In genomic region chr16:25060920-25061319, GRCh38 we compare ENCODE assay signal across 14 cellular contexts. TPM values are rescaled to one million over a fixed set of nuclear protein-coding genes. Genes with fewer than 3 reads are reported as not detected.
DNase-seq lines count a peak whose midpoint lies in the region; ATAC-seq, FAIRE-seq and TF ChIP-seq lines count a peak whose summit lies in the region.
"Had no signal": no experiment of that assay in that cellular context is flagged by ENCODE, and none has a peak within 500 bp of the region (broad histone marks: within the 10 kb centered on the region; RNA-seq: fewer than 3 reads in every experiment).

No MANE protein-coding gene starts in this region.

- FAIRE-seq in GM19239 (lab: Jason Lieb, UNC), result no peak

- TF ChIP-seq CTCF in MM.1S (IDR thresholded peaks at IDR 0.05; ENCODE audit: low read length), result no peak

- H3K4me1 Mint-ChIP-seq in activated T-cell treated with anti-CD3 and anti-CD28 coated beads, Interleukin-2, amount 50 U/mL, for 4 hours (ENCODE audit: low read depth), result peaks cover 46% of the 10 kb centered on the region
- peaks cover 38% of the 10 kb centered on the region for H3K4me1 Mint-ChIP-seq in activated naive CD8-positive, alpha-beta T cell treated with anti-CD3 and anti-CD28 coated beads, Interleukin-2, amount 10 ng/mL, durations not matched to agents 7 days and 5 days
- H3K4me1 Mint-ChIP-seq in stimulated activated effector memory CD8-positive, alpha-beta T cell treated with anti-CD3 and anti-CD28 coated beads, Interleukin-12 subunit alpha, Interleukin-12 subunit beta, amount 100 ng/mL, for 72 hours, result peaks cover 38% of the 10 kb centered on the region

- H3K4me1 ChIP-seq in MM.1S (ENCODE audit: low read length), result no peaks in the 10 kb centered on the region

- H3K9me3 Mint-ChIP-seq in activated T-cell treated with anti-CD3 and anti-CD28 coated beads, Interleukin-2, amount 50 U/mL, for 4 hours, result no peaks in the 10 kb centered on the region
- H3K9me3 Mint-ChIP-seq in activated naive CD8-positive, alpha-beta T cell treated with anti-CD3 and anti-CD28 coated beads, Interleukin-2, amount 10 ng/mL, durations not matched to agents 7 days and 5 days, result no peaks in the 10 kb centered on the region
- no peaks in the 10 kb centered on the region for H3K9me3 Mint-ChIP-seq in stimulated activated effector memory CD8-positive, alpha-beta T cell treated with anti-CD3 and anti-CD28 coated beads, Interleukin-12 subunit alpha, Interleukin-12 subunit beta, amount 100 ng/mL, for 72 hours
- H3K9me3 Mint-ChIP-seq: HFFc6, nephron had no signal

- H3K36me3 ChIP-seq in MM.1S (replicated peaks; ENCODE audit: insufficient read depth, low read length), result no peaks in the 10 kb centered on the region

- POLR2A ChIA-PET in activated naive CD8-positive, alpha-beta T cell treated with anti-CD3 and anti-CD28 coated beads, Interleukin-2, amount 10 ng/mL, durations not matched to agents 7 days and 5 days (lab: Charles Lee), result interaction anchor here (0.6 to 9.2 kb wide), 12 partner anchors 9 to 1579 kb away, joined by 3 to 179 read pairs (median 6); partner anchors contain the start of genes ARHGAP17 and LCMT1

- no peaks in the 10 kb centered on the region for H3K79me2 ChIP-seq in MM.1S (ENCODE audit: low read length)

- H3K27me3 ChIP-seq in MM.1S (replicated peaks; ENCODE audit: insufficient read depth, low read length), result 0 out of 2 replicates have a peak, but pooled peaks cover 8% of the 10 kb centered on the region

- no peaks in the 10 kb centered on the region for H3K9me2 ChIP-seq in MM.1S (replicated peaks; ENCODE audit: insufficient read depth, low read length)

- H3K27ac ChIP-seq in MM.1S (ENCODE audit: low read length), result no peak overlapping the region

- H3K27me3 Mint-ChIP-seq in activated T-cell treated with anti-CD3 and anti-CD28 coated beads, Interleukin-2, amount 50 U/mL, for 4 hours (ENCODE audit: low read depth), result no peaks in the 10 kb centered on the region
- no peaks in the 10 kb centered on the region for H3K27me3 Mint-ChIP-seq in activated naive CD8-positive, alpha-beta T cell treated with anti-CD3 and anti-CD28 coated beads, Interleukin-2, amount 10 ng/mL, durations not matched to agents 7 days and 5 days

- H3K27ac Mint-ChIP-seq in activated naive CD8-positive, alpha-beta T cell treated with anti-CD3 and anti-CD28 coated beads, Interleukin-2, amount 10 ng/mL, durations not matched to agents 7 days and 5 days, result peak overlapping the region; percentile 98
- peak overlapping the region; percentile 83 for H3K27ac Mint-ChIP-seq in stimulated activated effector memory CD8-positive, alpha-beta T cell treated with anti-CD3 and anti-CD28 coated beads, Interleukin-12 subunit alpha, Interleukin-12 subunit beta, amount 100 ng/mL, for 72 hours
- H3K27ac Mint-ChIP-seq: HFFc6 had no signal

- H3K9me3 ChIP-seq in MM.1S (replicated peaks; ENCODE audit: insufficient read depth, low read length), result no peaks in the 10 kb centered on the region

- ATAC-seq in activated T-cell treated with anti-CD3 and anti-CD28 coated beads, Interleukin-2, amount 50 U/mL, for 4 hours, result peak; percentile 35 to 37
- ATAC-seq in activated naive CD8-positive, alpha-beta T cell treated with anti-CD3 and anti-CD28 coated beads, Interleukin-2, amount 10 ng/mL, durations not matched to agents 7 days and 5 days (ENCODE audit: low read depth), result peak; percentile 100
- ATAC-seq in stimulated activated effector memory CD8-positive, alpha-beta T cell treated with anti-CD3 and anti-CD28 coated beads, Interleukin-12 subunit alpha, Interleukin-12 subunit beta, amount 100 ng/mL, for 72 hours, result peak; percentile 79
- ATAC-seq in GM19463 (IDR thresholded peaks at IDR 0.05; ENCODE audit: unreplicated experiment), result no peak
- ATAC-seq: SK-N-SH treated with all-trans-retinoic acid at 6 μM for 48 hours had no signal

- H3K4me2 ChIP-seq in MM.1S (ENCODE audit: low read depth, low read length), result no peak overlapping the region

- H3K4me3 ChIP-seq in MM.1S (ENCODE audit: low read length), result no peak overlapping the region

- no peaks in the 10 kb centered on the region for H3K36me3 Mint-ChIP-seq in activated T-cell treated with anti-CD3 and anti-CD28 coated beads, Interleukin-2, amount 50 U/mL, for 4 hours (ENCODE audit: insufficient read depth)
- H3K36me3 Mint-ChIP-seq in activated naive CD8-positive, alpha-beta T cell treated with anti-CD3 and anti-CD28 coated beads, Interleukin-2, amount 10 ng/mL, durations not matched to agents 7 days and 5 days, result peaks cover 3% of the 10 kb centered on the region
- no peaks in the 10 kb centered on the region for H3K36me3 Mint-ChIP-seq in stimulated activated effector memory CD8-positive, alpha-beta T cell treated with anti-CD3 and anti-CD28 coated beads, Interleukin-12 subunit alpha, Interleukin-12 subunit beta, amount 100 ng/mL, for 72 hours

- no peaks in the 10 kb centered on the region for H4K20me1 ChIP-seq in MM.1S (ENCODE audit: insufficient read depth, low read length)

- DNase-seq in activated T-cell treated with anti-CD3 and anti-CD28 coated beads, Interleukin-2, amount 50 U/mL, for 4 hours, result no peak
- no peak for DNase-seq in activated T-cell treated with anti-CD3 and anti-CD28 coated beads, Interleukin-2, amount 50 U/mL, for 48 hours
- DNase-seq in NCI-H82 treated with DMSO at 0.1 percent for 48 hours (lab: John Stamatoyannopoulos, UW; ENCODE audit: unreplicated experiment) (peak; percentile 39), MM.1S (no peak), GM19239 (ENCODE audit: insufficient read length, low spot score) (no peak)
- DNase-seq in activated naive CD8-positive, alpha-beta T cell treated with anti-CD3 and anti-CD28 coated beads, Interleukin-2, amount 10 ng/mL, durations not matched to agents 7 days and 5 days, result no peak
- DNase-seq in stimulated activated effector memory CD8-positive, alpha-beta T cell treated with anti-CD3 and anti-CD28 coated beads, Interleukin-12 subunit alpha, Interleukin-12 subunit beta, amount 100 ng/mL, for 72 hours (ENCODE audit: low spot score in 2 of 2), result no peak
- DNase-seq: ACHN, aorta, foreskin fibroblast, HFFc6 had no signal

- H3K4me3 Mint-ChIP-seq in activated T-cell treated with anti-CD3 and anti-CD28 coated beads, Interleukin-2, amount 50 U/mL, for 4 hours, result peak overlapping the region; percentile 23
- H3K4me3 Mint-ChIP-seq in activated naive CD8-positive, alpha-beta T cell treated with anti-CD3 and anti-CD28 coated beads, Interleukin-2, amount 10 ng/mL, durations not matched to agents 7 days and 5 days, result peak overlapping the region; percentile 61
- H3K4me3 Mint-ChIP-seq in stimulated activated effector memory CD8-positive, alpha-beta T cell treated with anti-CD3 and anti-CD28 coated beads, Interleukin-12 subunit alpha, Interleukin-12 subunit beta, amount 100 ng/mL, for 72 hours, result peak overlapping the region; percentile 32
- H3K4me3 Mint-ChIP-seq: HFFc6, nephron had no signal

- no peak overlapping the region for H3K9ac ChIP-seq in MM.1S (ENCODE audit: low read length)

- no peak overlapping the region for H2AFZ ChIP-seq in MM.1S (ENCODE audit: low read length)

- H3F3A ChIP-seq in MM.1S (ENCODE audit: insufficient read depth, low read length), result no peaks in the 10 kb centered on the region

RNA-seq across cellular contexts. Expression of gene ARHGAP17, which starts 45.8 kb away (rescaled TPM):
- total RNA-seq in activated T-cell treated with anti-CD3 and anti-CD28 coated beads, Interleukin-2, amount 50 U/mL, for 4 hours, result 10 to 100 TPM; 69.5 to 83.6 (median 73.1) TPM
- total RNA-seq in activated naive CD8-positive, alpha-beta T cell treated with anti-CD3 and anti-CD28 coated beads, Interleukin-2, amount 10 ng/mL, durations not matched to agents 7 days and 5 days, result 10 to 100 TPM; 72.9 to 85.4 TPM

RNA-seq across cellular contexts. Expression of gene LCMT1, which starts 50.6 kb away (rescaled TPM):
- total RNA-seq in activated T-cell treated with anti-CD3 and anti-CD28 coated beads, Interleukin-2, amount 50 U/mL, for 4 hours, result 10 to 100 TPM; 32.0 to 40.1 (median 32.8) TPM
- total RNA-seq in activated naive CD8-positive, alpha-beta T cell treated with anti-CD3 and anti-CD28 coated beads, Interleukin-2, amount 10 ng/mL, durations not matched to agents 7 days and 5 days, result 10 to 100 TPM; 37.7 to 42.8 TPM
